In genomic region chr6:139291813-139292619, GRCh38 we compare ENCODE assay signal across 8 cellular contexts. TPM values are rescaled to one million over a fixed set of nuclear protein-coding genes. Genes with fewer than 3 reads are reported as not detected.
DNase-seq lines count a peak whose midpoint lies in the region; ATAC-seq and TF ChIP-seq lines count a peak whose summit lies in the region.

Gene TXLNB, minus strand, starts transcription at chr6:139291998. Its CDS starts 3,099 bp downstream, at chr6:139288899.

- POLR2A ChIA-PET in CD4-positive, alpha-beta T cell (lab: Charles Lee), result interaction anchor here (0.6 to 3.5 kb wide), 33 partner anchors 9 to 519 kb away, joined by 3 to 83 read pairs (median 6); partner anchors contain the start of genes CCDC28A and CITED2

- H3K27me3 ChIP-seq in CD4-positive, alpha-beta T cell (ENCODE audit: control insufficient read depth, insufficient read depth, low read length), result no peaks in the 10 kb centered on the region

- CTCF ChIA-PET in CD4-positive, alpha-beta T cell (lab: Charles Lee), result interaction anchor here (0.6 to 2.7 kb wide), 9 partner anchors 25 to 167 kb away, joined by 3 to 13 read pairs (median 5); no protein-coding TSS in a partner anchor

- H3K36me3 Mint-ChIP-seq in CD4-positive, alpha-beta T cell (ENCODE audit: low read depth), result no peaks in the 10 kb centered on the region

- peaks cover 62% of the 10 kb centered on the region for H3K4me1 Mint-ChIP-seq in CD4-positive, alpha-beta T cell (ENCODE audit: low read depth)

- intact Hi-C loops in CD4-positive, alpha-beta T cell (cut with DNase I, micrococcal nuclease), result loop anchor here (1.0 to 5.0 kb wide), 6 partner anchors 32 to 165 kb away; partner anchors contain the start of gene CITED2 (in 1 of the 2)

- TF ChIP-seq CTCF in CD4-positive, alpha-beta T cell (IDR thresholded peaks at IDR 0.05), result no peak

- peak; percentile 94 for ATAC-seq in CD4-positive, alpha-beta T cell (ENCODE audit: poor library complexity)
- ATAC-seq in GM19452 (IDR thresholded peaks at IDR 0.05; ENCODE audit: unreplicated experiment), result peak; percentile 71
- peak; percentile 67 for ATAC-seq in HG03520 (IDR thresholded peaks at IDR 0.05; ENCODE audit: unreplicated experiment)

- DNase-seq in CD4-positive, alpha-beta T cell, result peak; percentile 66 to 82 (median 74)
- peak; percentile 43 to 96 (median 56) for DNase-seq in T-helper 1 cell
- peak in 46 of 58 donors; percentile 3 to 61 (median 26) for DNase-seq in anterior cingulate cortex (lab: John Stamatoyannopoulos, UW)
- DNase-seq in iPS-NIHi7 (ENCODE audit: extremely low spot score), result peak; percentile 26
- DNase-seq in stimulated activated CD4-positive, alpha-beta T cell treated with anti-CD3 and anti-CD28 coated beads, Interleukin-12 subunit alpha, Interleukin-12 subunit beta, amount 100 ng/mL, for 48 hours (ENCODE audit: low read depth in 2 of 3, low spot score in 1 of 3), result peak; percentile 70 to 82 (median 80)
- no peak for DNase-seq in mesenteric fat pad (ENCODE audit: low spot score)

- H3K9me3 Mint-ChIP-seq in CD4-positive, alpha-beta T cell, result peaks cover 2% of the 10 kb centered on the region

- H3K4me3 Mint-ChIP-seq in CD4-positive, alpha-beta T cell, result peak within 1 kb of the TSS; percentile 83

- no peaks in the 10 kb centered on the region for H3K27me3 Mint-ChIP-seq in CD4-positive, alpha-beta T cell

- H3K27ac Mint-ChIP-seq in CD4-positive, alpha-beta T cell, result peak within 1 kb of the TSS; percentile 84

- H3K27ac ChIP-seq in CD4-positive, alpha-beta T cell (ENCODE audit: low read depth, low read length), result peak within 1 kb of the TSS; percentile 68

- H3K9me3 ChIP-seq in CD4-positive, alpha-beta T cell (ENCODE audit: control insufficient read depth, low read length), result no peaks in the 10 kb centered on the region

RNA-seq across cellular contexts. Expression of gene TXLNB, which starts in this region (rescaled TPM):
- total RNA-seq in CD4-positive, alpha-beta T cell, result under 1 TPM; 0.17 to 0.19 TPM
- total RNA-seq in mesenteric fat pad, result 0.61 TPM

Comparison
In these comparisons a context has a peak if more than half of its experiments do, and no peak if none do; other contexts are left out.
1. Peak in DNase-seq, ATAC-seq and H3K27ac ChIP-seq in CD4-positive, alpha-beta T cell; RNA of the gene not detected or under 1 TPM.